In the genomic region with DNA sequence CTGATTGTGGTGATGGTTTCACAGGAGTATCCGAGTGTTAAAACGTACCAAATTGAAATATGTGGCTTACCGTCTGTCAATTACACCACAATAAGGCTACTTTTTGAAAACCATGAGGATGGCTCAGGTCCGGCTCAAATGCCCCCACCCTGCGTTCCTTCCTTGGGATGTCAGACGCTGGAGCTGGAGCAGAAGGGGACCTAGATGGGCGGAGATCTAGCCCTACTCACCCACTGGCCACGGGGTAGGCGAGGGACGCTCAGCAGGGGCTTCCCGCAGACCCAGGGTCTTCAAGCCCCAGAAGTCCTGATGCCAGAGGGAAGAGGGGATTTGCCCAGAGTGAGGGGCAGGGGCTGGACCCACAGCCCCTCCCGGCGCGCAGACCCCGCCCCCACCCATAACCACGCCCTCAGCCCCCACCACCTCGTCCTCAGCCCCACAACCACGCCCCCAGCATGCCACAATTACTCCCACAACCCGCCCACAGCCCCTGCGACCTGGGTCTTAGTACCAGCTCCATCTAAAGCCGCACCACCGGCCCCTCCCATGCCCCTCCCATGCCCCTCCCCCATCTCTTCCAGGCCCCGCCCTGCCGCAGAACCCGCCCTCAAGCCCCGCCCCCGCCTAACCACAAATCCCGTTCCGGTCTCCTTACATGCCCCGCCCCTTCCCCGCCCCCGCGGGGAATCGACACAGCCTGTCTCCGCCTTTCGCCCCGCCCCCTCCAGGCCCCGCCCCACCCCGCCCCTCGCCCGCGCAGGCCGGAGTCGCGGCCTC, we compare ENCODE assay signal across 8 cellular contexts. TPM values are rescaled to one million over a fixed set of nuclear protein-coding genes. Genes with fewer than 3 reads are reported as not detected.
DNase-seq lines count a peak whose midpoint lies in the region; ATAC-seq and TF ChIP-seq lines count a peak whose summit lies in the region.
"Had no signal": no experiment of that assay in that cellular context is flagged by ENCODE, and none has a peak within 500 bp of the region (broad histone marks: within the 10 kb centered on the region; RNA-seq: fewer than 3 reads in every experiment).

A gene with protein sequence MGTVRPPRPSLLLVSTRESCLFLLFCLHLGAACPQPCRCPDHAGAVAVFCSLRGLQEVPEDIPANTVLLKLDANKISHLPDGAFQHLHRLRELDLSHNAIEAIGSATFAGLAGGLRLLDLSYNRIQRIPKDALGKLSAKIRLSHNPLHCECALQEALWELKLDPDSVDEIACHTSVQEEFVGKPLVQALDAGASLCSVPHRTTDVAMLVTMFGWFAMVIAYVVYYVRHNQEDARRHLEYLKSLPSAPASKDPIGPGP (plus strand): TSS at position 764 of the 777 bp plus-strand sequence. CDS start 1,135 bp downstream, outside the sequence.

- peaks cover 2% of the 10 kb centered on the region for H3K4me1 Mint-ChIP-seq in activated CD4-positive, alpha-beta T cell treated with anti-CD3 and anti-CD28 coated beads, Interleukin-2, amount 10 ng/mL, durations not matched to agents 24 days and 14 days

- DNase-seq in NCI-H187 treated with DMSO at 0.1 percent for 48 hours (lab: John Stamatoyannopoulos, UW) (peak; percentile 46), dermis blood vessel endothelial cell (peak; percentile 88), lower leg skin (ENCODE audit: low spot score in 2 of 2) (peak; percentile 75 to 94)
- DNase-seq in activated CD4-positive, alpha-beta T cell treated with anti-CD3 and anti-CD28 coated beads, Interleukin-2, amount 10 ng/mL, durations not matched to agents 24 days and 14 days, result peak; percentile 92
- DNase-seq in stimulated activated CD4-positive, alpha-beta T cell treated with anti-CD3 and anti-CD28 coated beads, Interleukin-4, amount 100 ng/mL, for 48 hours (ENCODE audit: low read depth in 2 of 2), result peak; percentile 81 to 85

- peak within 1 kb of the TSS; percentile 81 for H3K4me3 Mint-ChIP-seq in activated CD4-positive, alpha-beta T cell treated with anti-CD3 and anti-CD28 coated beads, Interleukin-2, amount 10 ng/mL, durations not matched to agents 24 days and 14 days

- intact Hi-C loops in activated CD4-positive, alpha-beta T cell treated with anti-CD3 and anti-CD28 coated beads, Interleukin-2, amount 10 ng/mL, durations not matched to agents 24 days and 14 days (cut with micrococcal nuclease), result loop anchor here (1.0 kb wide), 2 partner anchors 27 to 116 kb away; a partner anchor contains a TSS
- intact Hi-C loops in lower leg skin (cut with DNase I; ENCODE audit: low total_unique reads), result no loop called here

- 7 to 9% methylated on average over 33 to 35 of the region's 45 CpGs for WGBS in lower leg skin, 2 donors

- H3K27ac Mint-ChIP-seq in activated CD4-positive, alpha-beta T cell treated with anti-CD3 and anti-CD28 coated beads, Interleukin-2, amount 10 ng/mL, durations not matched to agents 24 days and 14 days, result peak within 1 kb of the TSS; percentile 67

- H3K9me3 Mint-ChIP-seq in activated CD4-positive, alpha-beta T cell treated with anti-CD3 and anti-CD28 coated beads, Interleukin-2, amount 10 ng/mL, durations not matched to agents 24 days and 14 days, result peaks cover 12% of the 10 kb centered on the region

- ATAC-seq in GM18907 (IDR thresholded peaks at IDR 0.05; ENCODE audit: unreplicated experiment) (peak; percentile 49), HG03159 (IDR thresholded peaks at IDR 0.05; ENCODE audit: unreplicated experiment) (no peak)

- no peak for TF ChIP-seq POLR2A in lower leg skin (IDR thresholded peaks at IDR 0.05)

- no peaks in the 10 kb centered on the region for H3K36me3 Mint-ChIP-seq in activated CD4-positive, alpha-beta T cell treated with anti-CD3 and anti-CD28 coated beads, Interleukin-2, amount 10 ng/mL, durations not matched to agents 24 days and 14 days (ENCODE audit: low read depth)

- H3K27me3 Mint-ChIP-seq in activated CD4-positive, alpha-beta T cell treated with anti-CD3 and anti-CD28 coated beads, Interleukin-2, amount 10 ng/mL, durations not matched to agents 24 days and 14 days, result peaks cover 24% of the 10 kb centered on the region

- TF ChIP-seq CTCF in lower leg skin (IDR thresholded peaks at IDR 0.05), result no peak

- peak within 1 kb of the TSS; percentile 46 for H3K4me3 ChIP-seq in lower leg skin (ENCODE audit: low read depth, poor library complexity, severe bottlenecking)

RNA-seq across cellular contexts. Expression of the gene that starts here (rescaled TPM):
- 2.3 and 2.4 TPM in 2 replicates for total RNA-seq in activated CD4-positive, alpha-beta T cell treated with anti-CD3 and anti-CD28 coated beads, Interleukin-2, amount 10 ng/mL, durations not matched to agents 24 days and 14 days
- total RNA-seq in dermis blood vessel endothelial cell (1.9 and 2.1 TPM in 2 replicates), lower leg skin (1 to 10 TPM; 2.9 to 5.8 (median 3.2) TPM)
- total RNA-seq: myocyte had no signal
